Comparison of ENCODE assay signal across 8 cellular contexts in genomic region chr12:114636723-114637480, GRCh38. TPM values are rescaled to one million over a fixed set of nuclear protein-coding genes. Genes with fewer than 3 reads are reported as not detected.
DNase-seq lines count a peak whose midpoint lies in the region; ATAC-seq, FAIRE-seq and TF ChIP-seq lines count a peak whose summit lies in the region.

No MANE protein-coding gene starts in this region.

- H3K9ac ChIP-seq in keratinocyte (ENCODE audit: control insufficient read depth, extremely low read depth, insufficient read depth, low read length): peak overlapping the region; percentile 16

- ATAC-seq in pancreas: no peak

- H4K20me1 ChIP-seq in keratinocyte (ENCODE audit: control insufficient read depth, extremely low read depth, insufficient read depth, low read length): no peaks in the 10 kb centered on the region

- H3K79me2 ChIP-seq in keratinocyte (ENCODE audit: control insufficient read depth, insufficient read depth, low read length): no peaks in the 10 kb centered on the region

- intact Hi-C loops in pancreas (cut with DNase I): no loop called here

- WGBS in pancreas, 2 donors: 50 to 52% methylated on average over 15 of the region's 15 CpGs

- H3K9me1 ChIP-seq in keratinocyte (ENCODE audit: control insufficient read depth, extremely low read depth, insufficient read depth, low read length): no peaks in the 10 kb centered on the region

- H3K9me3 ChIP-seq in AG04450 (ENCODE audit: control insufficient read depth, insufficient read depth, low read length): no peaks in the 10 kb centered on the region
- H3K9me3 ChIP-seq in HEK293 (ENCODE audit: control insufficient read depth, insufficient read depth, low read depth, low read length): no peaks in the 10 kb centered on the region
- H3K9me3 ChIP-seq in keratinocyte (ENCODE audit: control insufficient read depth, low read depth, low read length): no peaks in the 10 kb centered on the region
- no peaks in the 10 kb centered on the region for H3K9me3 ChIP-seq in pancreas

- H2AFZ ChIP-seq in keratinocyte (ENCODE audit: control insufficient read depth, low read length): peak overlapping the region; percentile 82

- DNase-seq in AG04450 (ENCODE audit: low read depth, low spot score) (no peak), astrocyte of the cerebellum (ENCODE audit: low read depth) (no peak), keratinocyte (ENCODE audit: low read depth, low spot score) (peak; percentile 41), NCI-H1694 treated with DMSO at 0.1 percent for 48 hours (lab: John Stamatoyannopoulos, UW) (no peak), NCI-H146 (lab: John Stamatoyannopoulos, UW) (no peak), NCI-H524 treated with DMSO at 0.1 percent for 48 hours (lab: John Stamatoyannopoulos, UW) (no peak), pancreas (no peak)

- dilution Hi-C loops in keratinocyte (cut with MboI; ENCODE audit: extremely low pct_ligation_motif_present, low sequenced_read_pairs): no loop called here

- H3K4me2 ChIP-seq in keratinocyte (ENCODE audit: control insufficient read depth, extremely low read depth, insufficient read depth, low read depth, low read length): peak overlapping the region; percentile 27

- H3K4me1 ChIP-seq in HEK293 (ENCODE audit: control insufficient read depth, insufficient read depth, low read length): no peaks in the 10 kb centered on the region
- H3K4me1 ChIP-seq in keratinocyte (ENCODE audit: control insufficient read depth, extremely low read depth, insufficient read depth, low read length): peaks cover 18% of the 10 kb centered on the region
- H3K4me1 ChIP-seq in pancreas: no peaks in the 10 kb centered on the region

- CTCF ChIA-PET in AG04450 (lab: Charles Lee): interaction anchor here (0.6 to 5.9 kb wide), 15 partner anchors 12 to 1281 kb away, joined by 3 to 86 read pairs (median 5); no protein-coding TSS in a partner anchor
- CTCF ChIA-PET in HEK293 (lab: Yijun Ruan, JAX): interaction anchor here (0.5 to 2.7 kb wide), 11 partner anchors 11 to 1615 kb away, joined by 3 to 19 read pairs (median 4); no protein-coding TSS in a partner anchor

- in situ Hi-C loops in astrocyte of the cerebellum (cut with HindIII; ENCODE audit: low sequenced_read_pairs): no loop called here

- POLR2A ChIA-PET in AG04450 (lab: Yijun Ruan, JAX) (no interaction called here), HEK293 (lab: Yijun Ruan, JAX) (no interaction called here)

- TF ChIP-seq CTCF in AG04450 (IDR thresholded peaks at IDR 0.05; ENCODE audit: low read depth, low read length) (peak; percentile 64), HEK293 (tag by site-specific recombination; IDR thresholded peaks at IDR 0.05) (peak; percentile 43; the same call in 1 of the 2 replicates), astrocyte of the cerebellum (IDR thresholded peaks at IDR 0.05; ENCODE audit: low read depth, low read length, missing control alignments) (peak; percentile 55), keratinocyte (optimal IDR thresholded peaks at IDR 0.05 in 1 of 3, IDR thresholded peaks at IDR 0.05 in 1 of 3, conservative IDR thresholded peaks at IDR 0.05 in 1 of 3; ENCODE audit: extremely low read depth in 1 of 3, insufficient read depth in 2 of 3, low read length in 3 of 3) (peak; percentile 43 to 61 (median 57)), pancreas (IDR thresholded peaks at IDR 0.05) (no peak)

- peaks cover 2% of the 10 kb centered on the region for H3K27me3 ChIP-seq in AG04450 (ENCODE audit: control insufficient read depth, insufficient read depth, low read length)
- H3K27me3 ChIP-seq in keratinocyte (ENCODE audit: control insufficient read depth, extremely low read depth, insufficient read depth, low read length): no peaks in the 10 kb centered on the region
- peaks cover 0 to 5% (median 0%) of the 10 kb centered on the region in 4 donors for H3K27me3 ChIP-seq in pancreas

- H3K27ac ChIP-seq in AG04450 (ENCODE audit: low read depth, low read length) (no peak overlapping the region), HEK293 (ENCODE audit: extremely low read depth, low read depth, low read length) (no peak overlapping the region), keratinocyte (ENCODE audit: control insufficient read depth, insufficient read depth, low read length) (peak overlapping the region; percentile 22), pancreas (no peak overlapping the region)

- no peak overlapping the region for H3K4me3 ChIP-seq in AG04450 (ENCODE audit: low read depth, low read length)
- H3K4me3 ChIP-seq in HEK293 (ENCODE audit: low read depth, low read length): no peak overlapping the region
- H3K4me3 ChIP-seq in astrocyte of the cerebellum (ENCODE audit: low read depth, low read length): no peak overlapping the region
- peak overlapping the region in 1 of 3 experiments; percentile 2 for H3K4me3 ChIP-seq in keratinocyte (ENCODE audit: control insufficient read depth in 2 of 3, extremely low read depth in 1 of 3, insufficient read depth in 2 of 3, low read depth in 1 of 3, low read length in 3 of 3)
- H3K4me3 ChIP-seq in pancreas: no peak overlapping the region

- peak; percentile 78 for FAIRE-seq in keratinocyte (lab: Jason Lieb, UNC)
- no peak for FAIRE-seq in pancreas (lab: Jason Lieb, UNC)

- H3K36me3 ChIP-seq in HEK293 (ENCODE audit: control insufficient read depth in 2 of 2, insufficient read depth in 1 of 2, low read length in 2 of 2) (no peaks in the 10 kb centered on the region), keratinocyte (ENCODE audit: control insufficient read depth in 2 of 2, extremely low read depth in 1 of 2, insufficient read depth in 2 of 2, low read length in 2 of 2) (no peaks in the 10 kb centered on the region), pancreas (no peaks in the 10 kb centered on the region)

TF ChIP-seq in HEK293, 187 proteins besides CTCF, POLR2A, EP300 and RAD21 (continues in another document):
- TF ChIP-seq ZNF488 (tag by site-specific recombination; IDR thresholded peaks at IDR 0.05): no peak
- TF ChIP-seq ZNF280C (tag by site-specific recombination; IDR thresholded peaks at IDR 0.05): no peak
- TF ChIP-seq ZSCAN30 (tag by site-specific recombination; IDR thresholded peaks at IDR 0.05): no peak
- no peak for TF ChIP-seq ZNF623 (tag by site-specific recombination; IDR thresholded peaks at IDR 0.05)
- 0 out of 2 replicates have a peak, but pooled peaks have one; percentile 25 for TF ChIP-seq ZNF600 (tag by site-specific recombination; IDR thresholded peaks at IDR 0.05)
- TF ChIP-seq ZNF10 (tag by site-specific recombination; IDR thresholded peaks at IDR 0.05): no peak
- TF ChIP-seq ZNF513 (tag by site-specific recombination; IDR thresholded peaks at IDR 0.05): no peak
- TF ChIP-seq TCF7L2 (IDR thresholded peaks at IDR 0.05; ENCODE audit: borderline replicate concordance, low read depth, low read length): no peak

RNA-seq across cellular contexts. Expression of gene TBX3, which starts 47.1 kb away (rescaled TPM):
- polyA plus RNA-seq in AG04450 (2011; rRNA removed): 42.2 and 54.8 TPM in 2 replicates
- 73.0 and 74.6 TPM in 2 replicates for polyA minus RNA-seq in AG04450 (2011; rRNA and poly(A)+ RNA removed)
- polyA plus RNA-seq in keratinocyte: 5.3 to 11.6 TPM (median 7.8 TPM) in 3 replicates
- polyA plus RNA-seq in keratinocyte (2011; ENCODE audit: low read depth): 1.3 TPM
- polyA plus RNA-seq in keratinocyte (2011; cell fraction: cytosol; rRNA removed): 2.2 and 2.5 TPM in 2 replicates
- 20.3 and 23.9 TPM in 2 replicates for polyA plus RNA-seq in keratinocyte (2011; cell fraction: nucleus; rRNA removed)
- polyA plus RNA-seq in keratinocyte (2012; ENCODE audit: low replicate concordance): 3.1 and 10.3 TPM in 2 replicates
- 5.2 to 10.4 TPM (median 7.7 TPM) in 3 replicates for polyA minus RNA-seq in keratinocyte
- 5.2 TPM for polyA minus RNA-seq in keratinocyte (2011; cell fraction: cytosol; rRNA and poly(A)+ RNA removed)
- polyA minus RNA-seq in keratinocyte (2011; cell fraction: nucleus; rRNA and poly(A)+ RNA removed): 11.9 and 18.3 TPM in 2 replicates
- total RNA-seq in pancreas: 1 to 10 TPM in 5 of 6 donors, under 1 TPM in 1; 0.60 to 3.9 (median 1.6) TPM
- polyA plus RNA-seq in pancreas: 1 to 10 TPM; 1.7 to 4.6 TPM

Comparison
In these comparisons a context has a peak if more than half of its experiments do, and no peak if none do; other contexts are left out.
1. CTCF ChIP-seq: peak in AG04450 (single experiment), HEK293 (single experiment), astrocyte of the cerebellum (single experiment) and keratinocyte (3 of 3); none in pancreas (0 of 4).